Comparison of ENCODE assay signal across 1 cellular context in the genomic region with DNA sequence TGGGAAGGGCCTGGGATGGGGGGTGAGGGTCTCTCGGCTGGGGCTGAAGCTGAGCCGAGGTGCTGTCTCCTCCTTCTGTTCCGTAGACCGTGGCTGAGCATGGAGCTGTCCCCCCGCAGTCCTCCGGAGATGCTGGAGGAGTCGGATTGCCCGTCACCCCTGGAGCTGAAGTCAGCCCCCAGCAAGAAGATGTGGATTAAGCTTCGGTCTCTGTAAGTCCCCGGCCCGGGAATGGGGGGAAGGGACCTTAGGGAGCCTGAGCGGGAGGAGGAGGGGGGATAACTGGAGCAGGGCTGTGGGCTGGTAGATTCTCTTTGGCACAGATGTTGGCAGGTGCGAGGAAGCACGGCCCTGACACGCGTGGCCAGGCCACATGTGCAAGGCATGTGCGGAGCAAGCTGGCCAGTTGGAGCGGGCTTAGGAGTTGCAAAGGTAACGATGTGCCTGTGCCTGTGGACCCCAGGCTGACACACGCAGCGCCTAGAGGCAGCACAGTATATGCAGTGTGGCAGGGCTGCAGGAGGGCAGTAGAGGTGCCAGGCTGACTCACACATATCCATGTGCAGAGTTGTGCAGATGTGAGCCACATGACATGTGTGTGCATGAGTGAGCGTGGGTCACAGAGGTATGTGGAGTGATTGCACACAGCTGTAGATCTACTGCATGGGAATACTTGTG.
TF ChIP-seq lines count a peak whose summit lies in the region.

No MANE protein-coding gene starts in this region.

TF ChIP-seq in HEK293, 187 proteins besides CTCF, POLR2A, EP300 and RAD21 (continued from another document):
- TF ChIP-seq, protein P1, sequence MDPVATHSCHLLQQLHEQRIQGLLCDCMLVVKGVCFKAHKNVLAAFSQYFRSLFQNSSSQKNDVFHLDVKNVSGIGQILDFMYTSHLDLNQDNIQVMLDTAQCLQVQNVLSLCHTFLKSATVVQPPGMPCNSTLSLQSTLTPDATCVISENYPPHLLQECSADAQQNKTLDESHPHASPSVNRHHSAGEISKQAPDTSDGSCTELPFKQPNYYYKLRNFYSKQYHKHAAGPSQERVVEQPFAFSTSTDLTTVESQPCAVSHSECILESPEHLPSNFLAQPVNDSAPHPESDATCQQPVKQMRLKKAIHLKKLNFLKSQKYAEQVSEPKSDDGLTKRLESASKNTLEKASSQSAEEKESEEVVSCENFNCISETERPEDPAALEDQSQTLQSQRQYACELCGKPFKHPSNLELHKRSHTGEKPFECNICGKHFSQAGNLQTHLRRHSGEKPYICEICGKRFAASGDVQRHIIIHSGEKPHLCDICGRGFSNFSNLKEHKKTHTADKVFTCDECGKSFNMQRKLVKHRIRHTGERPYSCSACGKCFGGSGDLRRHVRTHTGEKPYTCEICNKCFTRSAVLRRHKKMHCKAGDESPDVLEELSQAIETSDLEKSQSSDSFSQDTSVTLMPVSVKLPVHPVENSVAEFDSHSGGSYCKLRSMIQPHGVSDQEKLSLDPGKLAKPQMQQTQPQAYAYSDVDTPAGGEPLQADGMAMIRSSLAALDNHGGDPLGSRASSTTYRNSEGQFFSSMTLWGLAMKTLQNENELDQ (tag by site-specific recombination; IDR thresholded peaks at IDR 0.05; ENCODE audit: low read depth), result no peak
- TF ChIP-seq, protein P2, sequence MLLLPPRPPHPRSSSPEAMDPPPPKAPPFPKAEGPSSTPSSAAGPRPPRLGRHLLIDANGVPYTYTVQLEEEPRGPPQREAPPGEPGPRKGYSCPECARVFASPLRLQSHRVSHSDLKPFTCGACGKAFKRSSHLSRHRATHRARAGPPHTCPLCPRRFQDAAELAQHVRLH (tag by site-specific recombination; IDR thresholded peaks at IDR 0.05), result no peak
- no peak for TF ChIP-seq ZNF132 (tag by site-specific recombination; IDR thresholded peaks at IDR 0.05; ENCODE audit: borderline replicate concordance)
